In the genomic region with DNA sequence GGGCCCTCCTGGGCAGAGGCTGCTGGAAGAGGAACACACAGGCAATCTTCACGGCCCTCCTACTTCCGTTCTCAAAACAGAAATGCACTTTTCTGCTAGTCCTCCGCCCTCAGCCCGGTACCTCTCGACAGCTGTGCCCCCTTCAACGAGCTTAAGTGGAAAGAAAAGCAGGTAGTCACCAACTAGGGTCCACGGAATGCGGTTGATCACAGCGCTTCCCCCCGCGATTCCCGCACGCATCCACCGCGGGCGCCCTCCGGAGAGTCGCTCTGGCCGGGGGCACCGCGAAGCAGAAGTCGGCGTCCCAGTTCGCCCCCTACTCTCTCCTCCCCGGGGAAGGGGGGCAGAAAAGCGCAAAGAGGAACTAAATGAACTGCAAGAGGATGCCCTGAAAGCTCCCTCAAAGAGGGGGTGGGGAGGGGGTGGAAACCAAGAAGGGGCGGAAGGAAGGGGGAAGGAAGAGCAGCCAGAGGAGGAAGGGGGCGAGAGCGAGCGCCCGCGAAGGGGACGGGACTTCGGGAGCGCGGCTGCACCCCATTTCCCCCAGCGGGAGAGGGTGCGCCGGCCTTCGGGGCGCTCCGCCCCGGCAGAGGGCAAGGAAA, we compare ENCODE assay signal across 8 cellular contexts. TPM values are rescaled to one million over a fixed set of nuclear protein-coding genes. Genes with fewer than 3 reads are reported as not detected.
A peak's percentile ranks its signal among the peaks of the same experiment; 100 is the strongest.
DNase-seq lines count a peak whose midpoint lies in the region; ATAC-seq and TF ChIP-seq lines count a peak whose summit lies in the region.

No MANE protein-coding gene starts in this region.

- peaks cover 22% of the 10 kb centered on the region; the same call in 1 of the 2 replicates for H4K20me1 ChIP-seq in GM23338 (replicated peaks; ENCODE audit: insufficient read depth)

- peak overlapping the region; percentile 87 for H3K4me3 ChIP-seq in GM23338

- DNase-seq in Daoy (ENCODE audit: low read depth) (peak; percentile 56), GM23338 (ENCODE audit: low spot score) (peak; percentile 65), NAMALWA (ENCODE audit: low spot score) (peak; percentile 84), cerebellar cortex (ENCODE audit: low spot score) (peak; percentile 53), left colon (peak; percentile 59 to 62)
- peak; percentile 45 for DNase-seq in activated CD4-positive, CD25-positive, alpha-beta regulatory T cell treated with anti-CD3 and anti-CD28 coated beads, Interleukin-2, amount 50 U/mL, for 72 hours
- peak; percentile 47 to 49 for DNase-seq in stimulated activated CD4-positive, alpha-beta T cell treated with anti-CD3 and anti-CD28 coated beads, Interleukin-2, amount 100 ng/mL, for 24 hours

- peak overlapping the region; percentile 95 for H2AFZ ChIP-seq in GM23338

- H3K79me2 ChIP-seq in GM23338 (replicated peaks; ENCODE audit: insufficient read depth): peaks cover 48% of the 10 kb centered on the region

- H3K4me2 ChIP-seq in GM23338: peak overlapping the region; percentile 86

- H3K36me3 Mint-ChIP-seq in GM23338 (ENCODE audit: low read depth): no peaks in the 10 kb centered on the region

- ATAC-seq in GM23338 (peak; percentile 14), left colon (peak; percentile 23), GM21381 (IDR thresholded peaks at IDR 0.05; ENCODE audit: unreplicated experiment) (no peak)

- H3K36me3 ChIP-seq in GM23338 (ENCODE audit: insufficient read depth): no peaks in the 10 kb centered on the region

- intact Hi-C loops in left colon (cut with DNase I, micrococcal nuclease): no loop called here

- H3K27ac ChIP-seq in GM23338 (ENCODE audit: low read depth): peak overlapping the region; percentile 51

- no peaks in the 10 kb centered on the region for H3K9me3 Mint-ChIP-seq in GM23338

- no peaks in the 10 kb centered on the region for H3F3A ChIP-seq in GM23338 (replicated peaks; ENCODE audit: low read depth)

- H3K4me3 Mint-ChIP-seq in GM23338: peak overlapping the region; percentile 92

- H3K27me3 ChIP-seq in GM23338 (ENCODE audit: insufficient read depth): no peaks in the 10 kb centered on the region

- no peak for TF ChIP-seq CTCF in GM23338 (conservative IDR thresholded peaks at IDR 0.05; ENCODE audit: low read depth in 2 of 2)

- H3K4me1 ChIP-seq in GM23338 (ENCODE audit: insufficient read depth): peaks cover 22% of the 10 kb centered on the region

- peaks cover 42% of the 10 kb centered on the region for H3K4me1 Mint-ChIP-seq in GM23338

- peaks cover 2% of the 10 kb centered on the region for H3K27me3 Mint-ChIP-seq in GM23338 (ENCODE audit: insufficient read depth, low read depth, poor library complexity)

- H3K27ac Mint-ChIP-seq in GM23338: no peak overlapping the region

- no peaks in the 10 kb centered on the region for H3K9me2 ChIP-seq in GM23338 (ENCODE audit: insufficient read depth)

TF ChIP-seq in GM23338, 12 proteins besides CTCF, POLR2A, EP300 and RAD21:
- TF ChIP-seq ZNF331 (CRISPR knock-in tag; IDR thresholded peaks at IDR 0.05; ENCODE audit: low read depth) (no peak), ETS1 (IDR thresholded peaks at IDR 0.05) (no peak), JUNB (IDR thresholded peaks at IDR 0.05; ENCODE audit: unreplicated experiment) (no peak), ZNF462 (CRISPR knock-in tag; IDR thresholded peaks at IDR 0.05) (no peak)
- TF ChIP-seq, protein P1, sequence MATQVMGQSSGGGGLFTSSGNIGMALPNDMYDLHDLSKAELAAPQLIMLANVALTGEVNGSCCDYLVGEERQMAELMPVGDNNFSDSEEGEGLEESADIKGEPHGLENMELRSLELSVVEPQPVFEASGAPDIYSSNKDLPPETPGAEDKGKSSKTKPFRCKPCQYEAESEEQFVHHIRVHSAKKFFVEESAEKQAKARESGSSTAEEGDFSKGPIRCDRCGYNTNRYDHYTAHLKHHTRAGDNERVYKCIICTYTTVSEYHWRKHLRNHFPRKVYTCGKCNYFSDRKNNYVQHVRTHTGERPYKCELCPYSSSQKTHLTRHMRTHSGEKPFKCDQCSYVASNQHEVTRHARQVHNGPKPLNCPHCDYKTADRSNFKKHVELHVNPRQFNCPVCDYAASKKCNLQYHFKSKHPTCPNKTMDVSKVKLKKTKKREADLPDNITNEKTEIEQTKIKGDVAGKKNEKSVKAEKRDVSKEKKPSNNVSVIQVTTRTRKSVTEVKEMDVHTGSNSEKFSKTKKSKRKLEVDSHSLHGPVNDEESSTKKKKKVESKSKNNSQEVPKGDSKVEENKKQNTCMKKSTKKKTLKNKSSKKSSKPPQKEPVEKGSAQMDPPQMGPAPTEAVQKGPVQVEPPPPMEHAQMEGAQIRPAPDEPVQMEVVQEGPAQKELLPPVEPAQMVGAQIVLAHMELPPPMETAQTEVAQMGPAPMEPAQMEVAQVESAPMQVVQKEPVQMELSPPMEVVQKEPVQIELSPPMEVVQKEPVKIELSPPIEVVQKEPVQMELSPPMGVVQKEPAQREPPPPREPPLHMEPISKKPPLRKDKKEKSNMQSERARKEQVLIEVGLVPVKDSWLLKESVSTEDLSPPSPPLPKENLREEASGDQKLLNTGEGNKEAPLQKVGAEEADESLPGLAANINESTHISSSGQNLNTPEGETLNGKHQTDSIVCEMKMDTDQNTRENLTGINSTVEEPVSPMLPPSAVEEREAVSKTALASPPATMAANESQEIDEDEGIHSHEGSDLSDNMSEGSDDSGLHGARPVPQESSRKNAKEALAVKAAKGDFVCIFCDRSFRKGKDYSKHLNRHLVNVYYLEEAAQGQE (IDR thresholded peaks at IDR 0.05; ENCODE audit: unreplicated experiment): no peak

RNA-seq across cellular contexts. Expression of gene ACAP2, which starts 0.7 kb away (rescaled TPM):
- total RNA-seq in Daoy (2014; rRNA removed; shearing (Covaris generic)): 37.4 and 47.4 TPM in 2 replicates
- 45.6 and 74.6 TPM in 2 replicates for total RNA-seq in GM23338 (2014; rRNA removed; shearing (Covaris generic))
- 102 and 104 TPM in 2 replicates for polyA plus RNA-seq in GM23338 (2016; fragmentation: Nextera tagmentation; extraction: Ambion mirVana)
- total RNA-seq in left colon: 10 to 100 TPM; 63.5 to 67.9 TPM
